ENCODE assay signal across 24 cellular contexts in genomic region chr17:60751884-60752283, GRCh38.
"Had no signal": no experiment of that assay in that cellular context is flagged by ENCODE, and none has a peak within 500 bp of the region (broad histone marks: within the 10 kb centered on the region; RNA-seq: fewer than 3 reads in every experiment).

No MANE protein-coding gene starts in this region.

- DNase-seq: natural killer cell; occipital lobe; ovary; posterior cingulate gyrus; psoas muscle; right cardiac atrium; right lobe of liver; sigmoid colon; small intestine; stimulated activated CD4-positive, alpha-beta T cell treated with anti-CD3 and anti-CD28 coated beads, Interleukin-15, amount 100 ng/mL, for 24 hours; stimulated activated CD4-positive, alpha-beta T cell treated with anti-CD3 and anti-CD28 coated beads, Interleukin-2, amount 100 ng/mL, for 24 hours; stimulated activated CD4-positive, alpha-beta T cell treated with anti-CD3 and anti-CD28 coated beads, Interleukin-2, amount 100 ng/mL, for 48 hours; stimulated activated CD4-positive, alpha-beta T cell treated with anti-CD3 and anti-CD28 coated beads, Interleukin-4, amount 100 ng/mL, for 24 hours; stimulated activated naive B cell treated with anti-CD40 and anti-IgM and Interleukin-4, amounts not matched to agents 10 μg/mL and 1 μg/mL and 100 μg/mL, for 72 hours; stimulated activated naive CD4-positive, alpha-beta T cell treated with Interleukin-2 at 50 U/mL for 16 hours; stomach; thyroid gland; trophoblast cell; upper lobe of left lung; uterus had no signal

- H3K4me1 ChIP-seq: parathyroid adenoma, psoas muscle, right lobe of liver, sigmoid colon, stomach, thyroid gland, upper lobe of left lung, uterus had no signal

- H3K36me3 ChIP-seq: neural progenitor cell, ovary, right lobe of liver, sigmoid colon, thoracic aorta, thyroid gland, upper lobe of left lung, uterus had no signal

- H3K27ac ChIP-seq: neural progenitor cell, ovary, parathyroid adenoma, psoas muscle, right lobe of liver, sigmoid colon, stomach, thoracic aorta, thyroid gland, tibial nerve, upper lobe of left lung, uterus had no signal

- FAIRE-seq: small intestine had no signal

- H3K9me3 ChIP-seq: ovary, stomach, thoracic aorta, thyroid gland had no signal

- H3K4me3 ChIP-seq: neural progenitor cell, ovary, psoas muscle, right lobe of liver, sigmoid colon, stomach, thoracic aorta, thyroid gland, tibial nerve, upper lobe of left lung, uterus had no signal
